1 cellular context compared by ENCODE assay signal in genomic region chr6:166563805-166564204, GRCh38.
TF ChIP-seq lines count a peak whose summit lies in the region.

No MANE protein-coding gene starts in this region.

TF ChIP-seq in GM23338, 12 proteins besides CTCF, POLR2A, EP300 and RAD21 (continued from another document):
- TF ChIP-seq ZNF462 (CRISPR knock-in tag; IDR thresholded peaks at IDR 0.05) (no peak), ZNF331 (CRISPR knock-in tag; IDR thresholded peaks at IDR 0.05; ENCODE audit: low read depth) (no peak), EZH2phosphoT487 (IDR thresholded peaks at IDR 0.05; ENCODE audit: unreplicated experiment) (no peak), CREB1 (CRISPR knock-in tag; IDR thresholded peaks at IDR 0.05; ENCODE audit: low read depth) (no peak), ZNF114 (CRISPR knock-in tag; IDR thresholded peaks at IDR 0.05) (no peak), NANOG (IDR thresholded peaks at IDR 0.05; ENCODE audit: borderline replicate concordance) (no peak), POLR2AphosphoS5 (IDR thresholded peaks at IDR 0.05; ENCODE audit: low read depth) (no peak), JUNB (IDR thresholded peaks at IDR 0.05; ENCODE audit: unreplicated experiment) (no peak), EZH2 (IDR thresholded peaks at IDR 0.05; ENCODE audit: low read depth, unreplicated experiment) (no peak)
